ENCODE assay signal across 8 cellular contexts in the genomic region with DNA sequence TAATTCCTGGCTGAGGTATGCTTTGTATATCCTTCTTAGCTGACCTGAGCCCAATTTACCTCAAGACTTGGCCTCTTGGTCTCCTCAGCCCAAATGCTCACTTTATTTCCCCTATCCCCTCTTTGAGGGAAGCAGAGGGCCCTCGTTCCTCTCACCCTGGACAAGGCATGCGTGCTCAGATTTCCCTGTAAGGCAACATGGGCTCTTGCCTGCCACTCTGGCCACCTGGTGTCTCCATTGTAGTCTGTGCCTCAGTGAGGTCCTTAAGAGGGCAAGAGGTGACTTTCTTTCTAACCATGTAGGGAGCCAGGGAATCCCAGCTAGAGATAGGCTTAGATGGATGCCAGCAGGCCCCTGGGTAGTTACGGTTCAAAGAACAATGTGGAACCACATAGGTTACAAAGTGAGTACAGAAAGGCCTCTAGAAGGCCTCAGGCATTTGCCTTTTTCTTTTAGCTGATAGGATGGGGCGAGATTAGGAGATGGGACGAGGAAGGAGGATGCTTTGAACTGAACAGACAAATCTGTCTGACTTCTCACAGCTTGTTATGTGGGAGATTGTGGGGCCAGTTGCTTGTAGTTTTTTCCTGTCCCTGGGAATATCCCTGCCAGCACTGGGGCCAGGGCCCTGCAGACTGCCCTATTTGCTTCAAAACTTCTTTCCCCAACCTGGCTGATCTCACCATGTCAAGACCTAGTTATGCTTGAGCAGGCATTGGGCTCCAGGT. TPM values are rescaled to one million over a fixed set of nuclear protein-coding genes. Genes with fewer than 3 reads are reported as not detected.
DNase-seq lines count a peak whose midpoint lies in the region; ATAC-seq and TF ChIP-seq lines count a peak whose summit lies in the region.

No MANE protein-coding gene starts in this region.

- DNase-seq in SJSA1 (ENCODE audit: low read depth in 1 of 2, low spot score in 2 of 2), result no peak
- peak; percentile 2 for DNase-seq in fibroblast of the aortic adventitia (ENCODE audit: low read depth)
- no peak for DNase-seq in skeletal muscle cell (ENCODE audit: low read depth)
- no peak for DNase-seq in NCI-H82 treated with DMSO at 0.1 percent for 48 hours (lab: John Stamatoyannopoulos, UW; ENCODE audit: unreplicated experiment)
- no peak for DNase-seq in NCI-H187 treated with DMSO at 0.1 percent for 48 hours (lab: John Stamatoyannopoulos, UW)

- H3K4me3 ChIP-seq in GM12875 (ENCODE audit: low read depth, low read length) (peak overlapping the region; percentile 99), SJSA1 (peak overlapping the region; percentile 73), fibroblast of the aortic adventitia (ENCODE audit: low read depth, low read length) (peak overlapping the region; percentile 83), skeletal muscle cell (ENCODE audit: low read depth, low read length) (peak overlapping the region; percentile 88)

- H3K27ac ChIP-seq in SJSA1, result peak overlapping the region; percentile 77

- no peaks in the 10 kb centered on the region for H3K9me3 ChIP-seq in SJSA1 (replicated peaks)

- no peak for TF ChIP-seq CTCF in GM12875 (IDR thresholded peaks at IDR 0.05; ENCODE audit: borderline replicate concordance, insufficient read depth, low read depth, low read length)
- TF ChIP-seq CTCF in fibroblast of the aortic adventitia (IDR thresholded peaks at IDR 0.05; ENCODE audit: insufficient read depth, low read length), result no peak

- peaks cover 10% of the 10 kb centered on the region; the same call in 1 of the 2 replicates for H3K4me1 ChIP-seq in SJSA1 (replicated peaks)

- peaks cover 5% of the 10 kb centered on the region; the same call in 1 of the 2 replicates for H3K36me3 ChIP-seq in SJSA1

- ATAC-seq in GM21528 (IDR thresholded peaks at IDR 0.05; ENCODE audit: low FRiP score, unreplicated experiment) (no peak), esophagus mucosa (no peak)

- H3K27me3 ChIP-seq in SJSA1 (replicated peaks), result no peaks in the 10 kb centered on the region

RNA-seq across cellular contexts. Expression of a gene that starts 1.1 kb away (rescaled TPM):
- 29.4 and 67.3 TPM in 2 replicates for total RNA-seq in SJSA1 (2014; rRNA removed; shearing (Covaris generic))
- total RNA-seq in fibroblast of the aortic adventitia (ENCODE audit: low replicate concordance), result 31.7 and 38.3 TPM in 2 replicates
- 28.8 TPM for total RNA-seq in esophagus mucosa

RNA-seq across cellular contexts. Expression of a gene that starts 9.7 kb away (rescaled TPM):
- 6.0 and 8.2 TPM in 2 replicates for total RNA-seq in SJSA1 (2014; rRNA removed; shearing (Covaris generic))
- total RNA-seq in fibroblast of the aortic adventitia (ENCODE audit: low replicate concordance) (7.9 and 13.2 TPM in 2 replicates), esophagus mucosa (7.1 TPM)
